Comparison of ENCODE assay signal across 11 cellular contexts in genomic region chr7:20408467-20408826, GRCh38.
DNase-seq lines count a peak whose midpoint lies in the region; ATAC-seq and TF ChIP-seq lines count a peak whose summit lies in the region.
"Had no signal": no experiment of that assay in that cellular context is flagged by ENCODE, and none has a peak within 500 bp of the region (broad histone marks: within the 10 kb centered on the region; RNA-seq: fewer than 3 reads in every experiment).

No MANE protein-coding gene starts in this region.

- H3K9ac ChIP-seq in neural cell (ENCODE audit: low read length) = no peak overlapping the region

- no peak for TF ChIP-seq RAD21 in neural cell (conservative IDR thresholded peaks at IDR 0.05)

- intact Hi-C loops in esophagus muscularis mucosa (cut with DNase I) (no loop called here), prostate gland (cut with DNase I) (loop anchor here (10.0 kb wide), 1 partner anchor 74 kb away; the partner anchor contains the start of gene ITGB8)

- H3K27me3 ChIP-seq in esophagus muscularis mucosa (no peaks in the 10 kb centered on the region), neural cell (ENCODE audit: insufficient read depth, low read depth, low read length) (no peaks in the 10 kb centered on the region), prostate gland (replicated peaks; ENCODE audit: insufficient read depth) (no peaks in the 10 kb centered on the region)

- no peaks in the 10 kb centered on the region for H3K9me2 ChIP-seq in neural cell (ENCODE audit: insufficient read depth, low read length)

- H3K4me1 ChIP-seq in esophagus muscularis mucosa (peaks cover 17 to 44% (median 32%) of the 10 kb centered on the region in 4 donors), prostate gland (replicated peaks) (no peaks in the 10 kb centered on the region)

- DNase-seq in ELF-1 (ENCODE audit: low read depth, low spot score) (peak; percentile 4), NCI-H446 (lab: John Stamatoyannopoulos, UW) (peak; percentile 36 to 82), esophagus muscularis mucosa (ENCODE audit: extremely low spot score) (no peak), 8988T (no peak), prostate gland (ENCODE audit: low spot score) (no peak), HPDE6-E6E7 (ENCODE audit: extremely low spot score) (no peak)
- DNase-seq: activated CD8-positive, alpha-beta memory T cell treated with anti-CD3 and anti-CD28 coated beads, Interleukin-2, amount 50 U/mL, for 4 hours; central memory CD4-positive, alpha-beta T cell; naive B cell had no signal

- TF ChIP-seq EP300 in esophagus muscularis mucosa (IDR thresholded peaks at IDR 0.05) (no peak), neural cell (conservative IDR thresholded peaks at IDR 0.05; ENCODE audit: poor library complexity, severe bottlenecking) (no peak)

- TF ChIP-seq CTCF in esophagus muscularis mucosa (IDR thresholded peaks at IDR 0.05) (no peak), neural cell (IDR thresholded peaks at IDR 0.05; ENCODE audit: poor library complexity, severe bottlenecking) (no peak), prostate gland (IDR thresholded peaks at IDR 0.05) (no peak)

- no peaks in the 10 kb centered on the region for H3K9me3 ChIP-seq in esophagus muscularis mucosa
- H3K9me3 ChIP-seq in neural cell (ENCODE audit: low read length) = no peaks in the 10 kb centered on the region
- no peaks in the 10 kb centered on the region for H3K9me3 ChIP-seq in prostate gland

- H3K27ac ChIP-seq in esophagus muscularis mucosa (replicated peaks in 1 of 4) (peak overlapping the region; percentile 39 to 60 (median 48)), neural cell (ENCODE audit: low read length) (peak overlapping the region; percentile 47), prostate gland (no peak overlapping the region)

- H3K36me3 ChIP-seq in esophagus muscularis mucosa (no peaks in the 10 kb centered on the region), neural cell (ENCODE audit: insufficient read depth, low read length) (no peaks in the 10 kb centered on the region), prostate gland (no peaks in the 10 kb centered on the region)

- no peaks in the 10 kb centered on the region for H4K20me1 ChIP-seq in neural cell (ENCODE audit: insufficient read depth)

- no peaks in the 10 kb centered on the region for H3F3A ChIP-seq in neural cell (ENCODE audit: insufficient read depth, low read length, poor library complexity, severe bottlenecking)

- WGBS in esophagus muscularis mucosa = 86% methylated on average over 2 of the region's 2 CpGs
- 94% methylated on average over 2 of the region's 2 CpGs for WGBS in prostate gland

- no peaks in the 10 kb centered on the region for H3K79me2 ChIP-seq in neural cell (replicated peaks; ENCODE audit: insufficient read depth, low read length)

- H3K4me2 ChIP-seq in neural cell (ENCODE audit: low read length) = no peak overlapping the region

- H2AFZ ChIP-seq in neural cell (ENCODE audit: low read depth, low read length) = no peak overlapping the region

- no peak overlapping the region for H3K4me3 ChIP-seq in esophagus muscularis mucosa
- no peak overlapping the region for H3K4me3 ChIP-seq in neural cell (ENCODE audit: low read length)
- no peak overlapping the region for H3K4me3 ChIP-seq in prostate gland

- ATAC-seq in HG02884 (IDR thresholded peaks at IDR 0.05; ENCODE audit: unreplicated experiment) = no peak

- no peak for TF ChIP-seq POLR2A in esophagus muscularis mucosa (IDR thresholded peaks at IDR 0.05; ENCODE audit: low read depth)
- TF ChIP-seq POLR2A in prostate gland (IDR thresholded peaks at IDR 0.05) = no peak

TF ChIP-seq in neural cell, 6 proteins besides CTCF, POLR2A, EP300 and RAD21:
- TF ChIP-seq TAF1 (IDR thresholded peaks at IDR 0.05; ENCODE audit: low read depth) (no peak), POLR2AphosphoS5 (IDR thresholded peaks at IDR 0.05) (no peak), SMC3 (conservative IDR thresholded peaks at IDR 0.05; ENCODE audit: poor library complexity) (no peak), REST (IDR thresholded peaks at IDR 0.05; ENCODE audit: borderline replicate concordance) (no peak), EZH2 (IDR thresholded peaks at IDR 0.05; ENCODE audit: borderline replicate concordance, insufficient read depth, low read length, poor library complexity, severe bottlenecking) (no peak), MXI1 (conservative IDR thresholded peaks at IDR 0.05; ENCODE audit: poor library complexity, severe bottlenecking) (no peak)

Comparison
In these comparisons a context has a peak if more than half of its experiments do, and no peak if none do; other contexts are left out.
1. DNase-seq: peak in ELF-1 (single experiment) and NCI-H446 (2 of 2); none in esophagus muscularis mucosa (single experiment), 8988T (single experiment), prostate gland (single experiment) and HPDE6-E6E7 (single experiment).
2. H3K27ac ChIP-seq: peak in esophagus muscularis mucosa (4 of 4) and neural cell (single experiment); none in prostate gland (0 of 2).